12 cellular contexts compared by ENCODE assay signal in genomic region chr10:26217396-26218105, GRCh38. TPM values are rescaled to one million over a fixed set of nuclear protein-coding genes. Genes with fewer than 3 reads are reported as not detected.
DNase-seq lines count a peak whose midpoint lies in the region; ATAC-seq and TF ChIP-seq lines count a peak whose summit lies in the region.
"Had no signal": no experiment of that assay in that cellular context is flagged by ENCODE, and none has a peak within 500 bp of the region (broad histone marks: within the 10 kb centered on the region; RNA-seq: fewer than 3 reads in every experiment).

No MANE protein-coding gene starts in this region.

- H3K4me1 Mint-ChIP-seq in brain, result peaks cover 71% of the 10 kb centered on the region
- peaks cover 37% of the 10 kb centered on the region for H3K4me1 Mint-ChIP-seq in neural crest cell

- H3K27ac ChIP-seq in HUES48 (ENCODE audit: low read depth, low read length), result no peak overlapping the region
- no peak overlapping the region for H3K27ac ChIP-seq in Peyer's patch

- H3K4me1 ChIP-seq in HUES48 (ENCODE audit: control insufficient read depth, insufficient read depth, low read length), result peaks cover 47% of the 10 kb centered on the region
- peaks cover 0 to 13% (median 6%) of the 10 kb centered on the region in 4 donors for H3K4me1 ChIP-seq in Peyer's patch

- H3K9me3 Mint-ChIP-seq in brain (peaks cover 0 to 4% (median 0%) of the 10 kb centered on the region in 5 experiments), neural crest cell (no peaks in the 10 kb centered on the region)
- H3K9me3 Mint-ChIP-seq: activated naive CD4-positive, alpha-beta T cell treated with anti-CD3 and anti-CD28 coated beads, Interleukin-2, amount 10 ng/mL, durations not matched to agents 7 days and 5 days had no signal

- H3K27me3 Mint-ChIP-seq in brain (peaks cover 88% of the 10 kb centered on the region), neural crest cell (ENCODE audit: low read depth) (peaks cover 47% of the 10 kb centered on the region)

- peaks cover 29% of the 10 kb centered on the region for H3K36me3 Mint-ChIP-seq in brain
- no peaks in the 10 kb centered on the region for H3K36me3 Mint-ChIP-seq in neural crest cell (ENCODE audit: low read depth)

- H3K4me3 ChIP-seq in HUES48 (ENCODE audit: low read depth, low read length) (peak overlapping the region; percentile 64), Peyer's patch (no peak overlapping the region)

- ATAC-seq in GM21381 (IDR thresholded peaks at IDR 0.05; ENCODE audit: unreplicated experiment), result no peak

- TF ChIP-seq CTCF in brain (conservative IDR thresholded peaks at IDR 0.05), result no peak
- no peak for TF ChIP-seq CTCF in neural crest cell (conservative IDR thresholded peaks at IDR 0.05)
- no peak for TF ChIP-seq CTCF in Peyer's patch (IDR thresholded peaks at IDR 0.05)

- DNase-seq in NCI-H1417 (lab: John Stamatoyannopoulos, UW) (peak; percentile 26 to 73 (median 72)), NCI-H1417 treated with DMSO at 0.1 percent for 48 hours (lab: John Stamatoyannopoulos, UW) (no peak), neural crest cell (ENCODE audit: low read depth, low spot score) (peak; percentile 6), NCI-H524 treated with DMSO at 0.1 percent for 48 hours (lab: John Stamatoyannopoulos, UW) (no peak), Peyer's patch (no peak)
- DNase-seq: ACHN; activated naive CD4-positive, alpha-beta T cell treated with anti-CD3 and anti-CD28 coated beads, Interleukin-2, amount 10 ng/mL, durations not matched to agents 7 days and 5 days; NCI-H510A treated with DMSO at 0.1 percent for 48 hours had no signal

- H3K9me3 ChIP-seq in HUES48 (ENCODE audit: control insufficient read depth, insufficient read depth, low read length) (no peaks in the 10 kb centered on the region), Peyer's patch (peaks cover 0 to 5% (median 0%) of the 10 kb centered on the region in 4 donors)

- no peak for TF ChIP-seq POLR2A in Peyer's patch (IDR thresholded peaks at IDR 0.05)

- peak overlapping the region; percentile 77 to 87 (median 84) for H3K4me3 Mint-ChIP-seq in brain
- H3K4me3 Mint-ChIP-seq in neural crest cell, result peak overlapping the region; percentile 47
- H3K4me3 Mint-ChIP-seq: activated naive CD4-positive, alpha-beta T cell treated with anti-CD3 and anti-CD28 coated beads, Interleukin-2, amount 10 ng/mL, durations not matched to agents 7 days and 5 days had no signal

- peaks cover 89% of the 10 kb centered on the region for H3K27me3 ChIP-seq in HUES48 (ENCODE audit: control insufficient read depth, insufficient read depth, low read length)
- H3K27me3 ChIP-seq in Peyer's patch, result peaks cover 0 to 45% of the 10 kb centered on the region in 2 donors

- H3K27ac Mint-ChIP-seq in brain (peak overlapping the region in 3 of 5 experiments; percentile 82 to 99 (median 97)), neural crest cell (ENCODE audit: unreplicated experiment) (no peak overlapping the region)

- H3K9ac ChIP-seq in HUES48 (ENCODE audit: low read depth, low read length), result no peak overlapping the region

- H3K36me3 ChIP-seq in HUES48 (ENCODE audit: control insufficient read depth, insufficient read depth, low read length) (no peaks in the 10 kb centered on the region), Peyer's patch (no peaks in the 10 kb centered on the region)

RNA-seq across cellular contexts. Expression of gene GAD2, which starts 1.0 kb away (rescaled TPM):
- polyA plus RNA-seq in brain (ENCODE audit: insufficient read depth, low read depth, low replicate concordance), result 87.6 TPM
- total RNA-seq in neural crest cell (0.14 TPM in 1 of 2 replicates, not detected in the other), Peyer's patch (not detected)
- total RNA-seq: renal cortical epithelial cell had no signal

Comparison
In these comparisons a context has a peak if more than half of its experiments do, and no peak if none do; other contexts are left out.
1. DNase-seq: peak in NCI-H1417 (3 of 3) and neural crest cell (single experiment); none in NCI-H1417 treated with DMSO at 0.1 percent for 48 hours (single experiment), NCI-H524 treated with DMSO at 0.1 percent for 48 hours (single experiment) and Peyer's patch (0 of 3).